In genomic region chr1:205500240-205501218, GRCh38 we compare ENCODE assay signal across 1 cellular context.
TF ChIP-seq lines count a peak whose summit lies in the region.

No MANE protein-coding gene starts in this region.

TF ChIP-seq in HEK293, 187 proteins besides CTCF, POLR2A, EP300 and RAD21 (continued from another document):
- TF ChIP-seq ZSCAN18 (tag by site-specific recombination; IDR thresholded peaks at IDR 0.05) = no peak
- no peak for TF ChIP-seq ZNF837 (tag by site-specific recombination; IDR thresholded peaks at IDR 0.05)
- no peak for TF ChIP-seq GLIS1 (tag by site-specific recombination; IDR thresholded peaks at IDR 0.05)
- TF ChIP-seq ZNF280D (tag by site-specific recombination; IDR thresholded peaks at IDR 0.05) = no peak
- TF ChIP-seq ZNF426 (tag by site-specific recombination; IDR thresholded peaks at IDR 0.05) = no peak
- TF ChIP-seq ZNF24 (tag by site-specific recombination; IDR thresholded peaks at IDR 0.05) = no peak
- no peak for TF ChIP-seq ZNF792 (tag by site-specific recombination; IDR thresholded peaks at IDR 0.05)
- no peak for TF ChIP-seq KLF1 (tag by site-specific recombination; IDR thresholded peaks at IDR 0.05)
- TF ChIP-seq ZNF558 (tag by site-specific recombination; IDR thresholded peaks at IDR 0.05) = no peak
- no peak for TF ChIP-seq SP7 (tag by site-specific recombination; IDR thresholded peaks at IDR 0.05)
- TF ChIP-seq PRDM10 (tag by site-specific recombination; IDR thresholded peaks at IDR 0.05) = peak; percentile 87
- no peak for TF ChIP-seq MZF1 (tag by site-specific recombination; IDR thresholded peaks at IDR 0.05; ENCODE audit: borderline replicate concordance)
- TF ChIP-seq ZNF707 (tag by site-specific recombination; IDR thresholded peaks at IDR 0.05) = no peak
- no peak for TF ChIP-seq GLI2 (tag by site-specific recombination; IDR thresholded peaks at IDR 0.05; ENCODE audit: borderline replicate concordance, low read depth)
- TF ChIP-seq ZBTB48 (tag by site-specific recombination; IDR thresholded peaks at IDR 0.05) = no peak
- TF ChIP-seq ZBTB17 (tag by site-specific recombination; IDR thresholded peaks at IDR 0.05) = peak; percentile 94
- TF ChIP-seq EGR2 (tag by site-specific recombination; IDR thresholded peaks at IDR 0.05; ENCODE audit: low read depth) = peak; percentile 56; the same call in 1 of the 2 replicates
- TF ChIP-seq ZFHX2 (tag by site-specific recombination; conservative IDR thresholded peaks at IDR 0.05) = peak; percentile 52
